2 cellular contexts compared by ENCODE assay signal in genomic region chr17:4815043-4815675, GRCh38.
A peak's percentile ranks its signal among the peaks of the same experiment; 100 is the strongest.
TF ChIP-seq lines count a peak whose summit lies in the region.

No MANE protein-coding gene starts in this region.

TF ChIP-seq in HEK293, 187 proteins besides CTCF, POLR2A, EP300 and RAD21:
- TF ChIP-seq ZNF114 (tag by site-specific recombination; IDR thresholded peaks at IDR 0.05): no peak
- peak; percentile 62 for TF ChIP-seq ZFHX2 (tag by site-specific recombination; conservative IDR thresholded peaks at IDR 0.05)
- no peak for TF ChIP-seq ZNF549 (tag by site-specific recombination; IDR thresholded peaks at IDR 0.05)
- TF ChIP-seq ZNF518A (tag by site-specific recombination; conservative IDR thresholded peaks at IDR 0.05; ENCODE audit: low read depth): no peak
- TF ChIP-seq ZNF366 (tag by site-specific recombination; conservative IDR thresholded peaks at IDR 0.05): peak; percentile 75
- no peak for TF ChIP-seq YY1 (tag by site-specific recombination; IDR thresholded peaks at IDR 0.05)
- TF ChIP-seq ZNF146 (tag by site-specific recombination; IDR thresholded peaks at IDR 0.05): no peak
- no peak for TF ChIP-seq ZBTB7A (tag by site-specific recombination; IDR thresholded peaks at IDR 0.05; ENCODE audit: low read depth)
- TF ChIP-seq EGR2 (tag by site-specific recombination; IDR thresholded peaks at IDR 0.05; ENCODE audit: low read depth): peak; percentile 72
- TF ChIP-seq ZNF121 (tag by site-specific recombination; IDR thresholded peaks at IDR 0.05): no peak

TF ChIP-seq in GM12878, 131 proteins besides CTCF, POLR2A, EP300 and RAD21:
- TF ChIP-seq IKZF1 (conservative IDR thresholded peaks at IDR 0.05) (no peak), HDAC6 (IDR thresholded peaks at IDR 0.05; ENCODE audit: unreplicated experiment) (no peak), TCF12 (IDR thresholded peaks at IDR 0.05; ENCODE audit: low read depth, low read length) (no peak), SIN3A (IDR thresholded peaks at IDR 0.05; ENCODE audit: low read depth, low read length) (no peak), PAX5 (IDR thresholded peaks at IDR 0.05; ENCODE audit: borderline replicate concordance, low read depth, low read length) (no peak), IRF4 (IDR thresholded peaks at IDR 0.05; ENCODE audit: low read depth, low read length) (no peak), SREBF1 (IDR thresholded peaks at IDR 0.05; ENCODE audit: low read length) (no peak), HDAC2 (IDR thresholded peaks at IDR 0.05) (no peak), FOXK2 (IDR thresholded peaks at IDR 0.05) (no peak), ZNF622 (IDR thresholded peaks at IDR 0.05) (no peak), MYC (IDR thresholded peaks at IDR 0.05; ENCODE audit: insufficient read depth, insufficient read length, insufficient replicate concordance, low read length, severe bottlenecking) (no peak), E4F1 (IDR thresholded peaks at IDR 0.05; ENCODE audit: borderline replicate concordance, partially characterized antibody) (no peak), NFIC (IDR thresholded peaks at IDR 0.05; ENCODE audit: low read depth, low read length) (no peak), NFXL1 (IDR thresholded peaks at IDR 0.05; ENCODE audit: borderline replicate concordance) (no peak), RB1 (IDR thresholded peaks at IDR 0.05; ENCODE audit: borderline replicate concordance) (no peak)
